Comparison of ENCODE assay signal across 9 cellular contexts in genomic region chr1:219465247-219466093, GRCh38.
DNase-seq lines count a peak whose midpoint lies in the region; ATAC-seq lines count a peak whose summit lies in the region.
"Had no signal": no experiment of that assay in that cellular context is flagged by ENCODE, and none has a peak within 500 bp of the region (broad histone marks: within the 10 kb centered on the region; RNA-seq: fewer than 3 reads in every experiment).

No MANE protein-coding gene starts in this region.

- no peak overlapping the region for H3K4me3 ChIP-seq in mesenchymal stem cell (ENCODE audit: insufficient read depth in 1 of 2, low read depth in 1 of 2, low read length in 2 of 2)

- no peak overlapping the region for H2BK120ac ChIP-seq in mesenchymal stem cell (ENCODE audit: low read depth, low read length)

- no peak overlapping the region for H3K4ac ChIP-seq in mesenchymal stem cell (ENCODE audit: low read depth in 1 of 2, low read length in 2 of 2)

- no peak overlapping the region for H4K91ac ChIP-seq in mesenchymal stem cell (ENCODE audit: low read length)

- H2BK15ac ChIP-seq in mesenchymal stem cell (ENCODE audit: low read depth, poor library complexity, severe bottlenecking): no peak overlapping the region

- H3K4me2 ChIP-seq in mesenchymal stem cell (ENCODE audit: low read length, poor library complexity, severe bottlenecking): no peak overlapping the region

- no peak overlapping the region for H2BK5ac ChIP-seq in mesenchymal stem cell (ENCODE audit: low read depth, low read length, poor library complexity, severe bottlenecking)

- 95% methylated on average over 6 of the region's 6 CpGs for WGBS in mesenchymal stem cell

- H2BK12ac ChIP-seq in mesenchymal stem cell (ENCODE audit: low read length in 2 of 2): no peak overlapping the region

- peak overlapping the region; percentile 91 for H3K9ac ChIP-seq in mesenchymal stem cell (ENCODE audit: low read length)

- H3K9me3 ChIP-seq in mesenchymal stem cell (ENCODE audit: control insufficient read depth, low read length): no peaks in the 10 kb centered on the region

- no peak overlapping the region for H3K14ac ChIP-seq in mesenchymal stem cell (ENCODE audit: low read length in 2 of 2)

- H3K36me3 ChIP-seq in mesenchymal stem cell (ENCODE audit: control insufficient read depth in 1 of 2, insufficient read depth in 2 of 2, low read depth in 1 of 2, low read length in 2 of 2): no peaks in the 10 kb centered on the region

- no peak overlapping the region for H4K8ac ChIP-seq in mesenchymal stem cell (ENCODE audit: low read length)

- no peak overlapping the region for H3K23ac ChIP-seq in mesenchymal stem cell (ENCODE audit: low read length in 2 of 2)

- no peaks in the 10 kb centered on the region for H3K79me1 ChIP-seq in mesenchymal stem cell (replicated peaks; ENCODE audit: low read length, poor library complexity, severe bottlenecking)

- DNase-seq in activated CD4-positive, CD25-positive, alpha-beta regulatory T cell treated with anti-CD3 and anti-CD28 coated beads, Interleukin-2, amount 50 U/mL, for 72 hours: no peak
- peak; percentile 6 for DNase-seq in LHCN-M2 (ENCODE audit: low read depth)
- peak; percentile 1 for DNase-seq in mesenchymal stem cell
- no peak for DNase-seq in occipital lobe (lab: John Stamatoyannopoulos, UW)
- no peak for DNase-seq in NCI-H748 treated with DMSO at 0.1 percent for 48 hours (lab: John Stamatoyannopoulos, UW)
- DNase-seq in NCI-H510A treated with DMSO at 0.1 percent for 48 hours (lab: John Stamatoyannopoulos, UW): no peak

- H3K27ac ChIP-seq in mesenchymal stem cell (ENCODE audit: low read length, poor library complexity, severe bottlenecking): no peak overlapping the region

- H3K4me1 ChIP-seq in mesenchymal stem cell (ENCODE audit: control insufficient read depth, insufficient read depth, low read depth, low read length): no peaks in the 10 kb centered on the region

- no peak overlapping the region for H2AK5ac ChIP-seq in mesenchymal stem cell (ENCODE audit: low read length, severe bottlenecking)

- H2AFZ ChIP-seq in mesenchymal stem cell (ENCODE audit: low read depth, low read length): no peak overlapping the region

- H3K27me3 ChIP-seq in mesenchymal stem cell (ENCODE audit: control insufficient read depth in 1 of 2, insufficient read depth in 1 of 2, low read length in 2 of 2): no peaks in the 10 kb centered on the region

- peak; percentile 28 to 39 for ATAC-seq in activated CD4-positive, CD25-positive, alpha-beta regulatory T cell treated with anti-CD3 and anti-CD28 coated beads, Interleukin-2, amount 50 U/mL, for 24 hours
- peak; percentile 57 for ATAC-seq in HG02571 (IDR thresholded peaks at IDR 0.05; ENCODE audit: unreplicated experiment)
- ATAC-seq: natural killer cell treated with Interleukin-12 subunit alpha and Interleukin-12 subunit beta and Interleukin-15 and Interleukin-18, amount 100 ng/mL, for 72 hours had no signal

- no peak overlapping the region for H3K18ac ChIP-seq in mesenchymal stem cell (ENCODE audit: low read depth in 1 of 2, low read length in 2 of 2)

Comparison
In these comparisons a context has a peak if more than half of its experiments do, and no peak if none do; other contexts are left out.
1. DNase-seq: peak in LHCN-M2 (single experiment) and mesenchymal stem cell (single experiment); none in activated CD4-positive, CD25-positive, alpha-beta regulatory T cell treated with anti-CD3 and anti-CD28 coated beads, Interleukin-2, amount 50 U/mL, for 72 hours (single experiment), occipital lobe (single experiment), NCI-H748 treated with DMSO at 0.1 percent for 48 hours (single experiment) and NCI-H510A treated with DMSO at 0.1 percent for 48 hours (single experiment).